Comparison of ENCODE assay signal across 1 cellular context in genomic region chr7:12211054-12212050, GRCh38.
TF ChIP-seq lines count a peak whose summit lies in the region.

Gene TMEM106B, plus strand, starts transcription at chr7:12211294. Its CDS starts 3,517 bp downstream, at chr7:12214811.

TF ChIP-seq in HepG2, 621 proteins besides CTCF, POLR2A, EP300 and RAD21 (continued from another document and continues in another):
- peak; percentile 71; the same call in 1 of the 2 replicates for TF ChIP-seq ZNF574 (CRISPR knock-in tag; IDR thresholded peaks at IDR 0.05)
- TF ChIP-seq TOPORS (CRISPR knock-in tag; IDR thresholded peaks at IDR 0.05): peak; percentile 99
- peak; percentile 87 for TF ChIP-seq MEF2D (CRISPR knock-in tag; IDR thresholded peaks at IDR 0.05)
- no peak for TF ChIP-seq ZNF652 (CRISPR knock-in tag; IDR thresholded peaks at IDR 0.05; ENCODE audit: borderline replicate concordance, low read depth)
- TF ChIP-seq CEBPG (CRISPR knock-in tag; IDR thresholded peaks at IDR 0.05): no peak
- peak; percentile 99 for TF ChIP-seq BCL3 (CRISPR knock-in tag; IDR thresholded peaks at IDR 0.05)
- TF ChIP-seq GTF2F1 (IDR thresholded peaks at IDR 0.05; ENCODE audit: low read length): 0 out of 2 replicates have a peak, but pooled peaks have one; percentile 18
- TF ChIP-seq ZBTB4 (CRISPR knock-in tag; IDR thresholded peaks at IDR 0.05; ENCODE audit: borderline replicate concordance): peak; percentile 95
- TF ChIP-seq ZNF775 (CRISPR knock-in tag; IDR thresholded peaks at IDR 0.05; ENCODE audit: borderline replicate concordance): peak; percentile 95
- 0 out of 2 replicates have a peak, but pooled peaks have one; percentile 48 for TF ChIP-seq ATAD3A (CRISPR knock-in tag; IDR thresholded peaks at IDR 0.05)
- TF ChIP-seq ZNF639 (CRISPR knock-in tag; conservative IDR thresholded peaks at IDR 0.05): peak; percentile 96
- TF ChIP-seq LBX2 (CRISPR knock-in tag; IDR thresholded peaks at IDR 0.05; ENCODE audit: borderline replicate concordance): peak; percentile 96; the same call in 1 of the 2 replicates
- peak; percentile 99 for TF ChIP-seq MTF2 (CRISPR knock-in tag; IDR thresholded peaks at IDR 0.05; ENCODE audit: borderline replicate concordance)
- no peak for TF ChIP-seq ADNP (CRISPR knock-in tag; IDR thresholded peaks at IDR 0.05)
- TF ChIP-seq SP140L (CRISPR knock-in tag; IDR thresholded peaks at IDR 0.05; ENCODE audit: borderline replicate concordance): no peak; the same call in 1 of the 2 replicates
- peak; percentile 78; the same call in 1 of the 2 replicates for TF ChIP-seq ZNF75D (CRISPR knock-in tag; IDR thresholded peaks at IDR 0.05; ENCODE audit: borderline replicate concordance)
- TF ChIP-seq U2AF2 (IDR thresholded peaks at IDR 0.05; ENCODE audit: low read depth, low read length): peak; percentile 53; the same call in 1 of the 2 replicates
- peak; percentile 76 for TF ChIP-seq ZNF263 (CRISPR knock-in tag; IDR thresholded peaks at IDR 0.05)
- no peak for TF ChIP-seq KAT2B (IDR thresholded peaks at IDR 0.05; ENCODE audit: borderline replicate concordance, low read depth, low read length)
- no peak; the same call in 1 of the 2 replicates for TF ChIP-seq ZNF34 (CRISPR knock-in tag; IDR thresholded peaks at IDR 0.05; ENCODE audit: borderline replicate concordance)
- 0 out of 2 replicates have a peak, but pooled peaks have one; percentile 35 for TF ChIP-seq RFXANK (CRISPR knock-in tag; IDR thresholded peaks at IDR 0.05)
- no peak for TF ChIP-seq NR2F6 (IDR thresholded peaks at IDR 0.05)
- TF ChIP-seq NR2F6 (CRISPR knock-in tag; IDR thresholded peaks at IDR 0.05): no peak; the same call in 1 of the 2 replicates
- TF ChIP-seq ZNF674 (CRISPR knock-in tag; IDR thresholded peaks at IDR 0.05; ENCODE audit: low read depth): no peak; the same call in 1 of the 2 replicates
- TF ChIP-seq FOXC1 (CRISPR knock-in tag; IDR thresholded peaks at IDR 0.05; ENCODE audit: borderline replicate concordance): peak; percentile 100
- TF ChIP-seq PBX3 (CRISPR knock-in tag; IDR thresholded peaks at IDR 0.05; ENCODE audit: borderline replicate concordance): peak; percentile 26
- peak; percentile 66 for TF ChIP-seq YY1 (IDR thresholded peaks at IDR 0.05; ENCODE audit: insufficient read depth, insufficient replicate concordance, low read depth, low read length)
- TF ChIP-seq ZNF660 (CRISPR knock-in tag; IDR thresholded peaks at IDR 0.05; ENCODE audit: borderline replicate concordance, low read depth): no peak
- TF ChIP-seq ZNF3 (CRISPR knock-in tag; IDR thresholded peaks at IDR 0.05): peak; percentile 28; the same call in 1 of the 2 replicates
- peak; percentile 90; the same call in 1 of the 2 replicates for TF ChIP-seq ZNF709 (CRISPR knock-in tag; IDR thresholded peaks at IDR 0.05)
- 0 out of 2 replicates have a peak, but pooled peaks have one; percentile 58 for TF ChIP-seq ZNF24 (IDR thresholded peaks at IDR 0.05)
- no peak for TF ChIP-seq ARNT (IDR thresholded peaks at IDR 0.05)
- TF ChIP-seq ZMYM4 (CRISPR knock-in tag; IDR thresholded peaks at IDR 0.05): peak; percentile 98
- TF ChIP-seq ZBTB38 (CRISPR knock-in tag; IDR thresholded peaks at IDR 0.05): peak; percentile 83; the same call in 1 of the 2 replicates
- peak; percentile 58; the same call in 1 of the 2 replicates for TF ChIP-seq CHD2 (IDR thresholded peaks at IDR 0.05; ENCODE audit: low read depth, low read length)
- TF ChIP-seq CCAR2 (optimal IDR thresholded peaks at IDR 0.05; ENCODE audit: low read depth, low read length): no peak
- TF ChIP-seq TP53 (CRISPR knock-in tag; conservative IDR thresholded peaks at IDR 0.05): peak; percentile 88; the same call in 1 of the 2 replicates
- peak; percentile 97 for TF ChIP-seq ZXDC (CRISPR knock-in tag; IDR thresholded peaks at IDR 0.05)
- peak; percentile 69 for TF ChIP-seq ZHX1 (CRISPR knock-in tag; IDR thresholded peaks at IDR 0.05; ENCODE audit: low read depth)
- TF ChIP-seq ZFP62 (CRISPR knock-in tag; IDR thresholded peaks at IDR 0.05): no peak
- TF ChIP-seq SOX6 (IDR thresholded peaks at IDR 0.05): no peak
- TF ChIP-seq SOX6 (CRISPR knock-in tag; IDR thresholded peaks at IDR 0.05): peak; percentile 79
- peak; percentile 86; the same call in 1 of the 2 replicates for TF ChIP-seq ZNF562 (CRISPR knock-in tag; IDR thresholded peaks at IDR 0.05; ENCODE audit: borderline replicate concordance)
- no peak for TF ChIP-seq GPBP1L1 (CRISPR knock-in tag; IDR thresholded peaks at IDR 0.05)
- peak; percentile 68; the same call in 1 of the 2 replicates for TF ChIP-seq GZF1 (CRISPR knock-in tag; IDR thresholded peaks at IDR 0.05)
- TF ChIP-seq ZNF788 (CRISPR knock-in tag; IDR thresholded peaks at IDR 0.05; ENCODE audit: borderline replicate concordance): peak; percentile 96
- TF ChIP-seq SRF (IDR thresholded peaks at IDR 0.05; ENCODE audit: low read depth, low read length): no peak
- peak; percentile 12; the same call in 1 of the 2 replicates for TF ChIP-seq ZFP90 (CRISPR knock-in tag; IDR thresholded peaks at IDR 0.05; ENCODE audit: borderline replicate concordance)
- TF ChIP-seq HNRNPL (IDR thresholded peaks at IDR 0.05; ENCODE audit: low read depth, low read length): no peak
